Comparison of ENCODE assay signal across 1 cellular context in genomic region chr2:21118302-21118920, GRCh38.
TF ChIP-seq lines count a peak whose summit lies in the region.

No MANE protein-coding gene starts in this region.

TF ChIP-seq in HepG2, 621 proteins besides CTCF, POLR2A, EP300 and RAD21 (continued from another document and continues in another):
- TF ChIP-seq PRDM15 (CRISPR knock-in tag; IDR thresholded peaks at IDR 0.05), result no peak
- TF ChIP-seq SAP130 (CRISPR knock-in tag; IDR thresholded peaks at IDR 0.05; ENCODE audit: low read depth), result peak; percentile 49; the same call in 1 of the 2 replicates
- no peak for TF ChIP-seq ZNF543 (CRISPR knock-in tag; IDR thresholded peaks at IDR 0.05)
- TF ChIP-seq ZNF746 (CRISPR knock-in tag; IDR thresholded peaks at IDR 0.05), result no peak
- TF ChIP-seq TARDBP (CRISPR knock-in tag; IDR thresholded peaks at IDR 0.05), result no peak
- no peak for TF ChIP-seq ZNF143 (CRISPR knock-in tag; IDR thresholded peaks at IDR 0.05)
- TF ChIP-seq ETS1 (CRISPR knock-in tag; IDR thresholded peaks at IDR 0.05), result no peak
- TF ChIP-seq HCFC1 (IDR thresholded peaks at IDR 0.05; ENCODE audit: low read depth, low read length), result no peak
- peak; percentile 35; the same call in 1 of the 2 replicates for TF ChIP-seq THRA (CRISPR knock-in tag; IDR thresholded peaks at IDR 0.05; ENCODE audit: borderline replicate concordance)
- TF ChIP-seq NAIF1 (CRISPR knock-in tag; IDR thresholded peaks at IDR 0.05; ENCODE audit: borderline replicate concordance), result no peak
- TF ChIP-seq, protein P1, sequence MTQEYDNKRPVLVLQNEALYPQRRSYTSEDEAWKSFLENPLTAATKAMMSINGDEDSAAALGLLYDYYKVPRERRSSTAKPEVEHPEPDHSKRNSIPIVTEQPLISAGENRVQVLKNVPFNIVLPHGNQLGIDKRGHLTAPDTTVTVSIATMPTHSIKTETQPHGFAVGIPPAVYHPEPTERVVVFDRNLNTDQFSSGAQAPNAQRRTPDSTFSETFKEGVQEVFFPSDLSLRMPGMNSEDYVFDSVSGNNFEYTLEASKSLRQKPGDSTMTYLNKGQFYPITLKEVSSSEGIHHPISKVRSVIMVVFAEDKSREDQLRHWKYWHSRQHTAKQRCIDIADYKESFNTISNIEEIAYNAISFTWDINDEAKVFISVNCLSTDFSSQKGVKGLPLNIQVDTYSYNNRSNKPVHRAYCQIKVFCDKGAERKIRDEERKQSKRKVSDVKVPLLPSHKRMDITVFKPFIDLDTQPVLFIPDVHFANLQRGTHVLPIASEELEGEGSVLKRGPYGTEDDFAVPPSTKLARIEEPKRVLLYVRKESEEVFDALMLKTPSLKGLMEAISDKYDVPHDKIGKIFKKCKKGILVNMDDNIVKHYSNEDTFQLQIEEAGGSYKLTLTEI (CRISPR knock-in tag; conservative IDR thresholded peaks at IDR 0.05), result no peak
- no peak for TF ChIP-seq TGIF2 (CRISPR knock-in tag; IDR thresholded peaks at IDR 0.05)
- peak; percentile 25; the same call in 1 of the 2 replicates for TF ChIP-seq GATAD2A (CRISPR knock-in tag; IDR thresholded peaks at IDR 0.05)
- TF ChIP-seq GZF1 (CRISPR knock-in tag; IDR thresholded peaks at IDR 0.05), result no peak
- TF ChIP-seq ZFP82 (CRISPR knock-in tag; IDR thresholded peaks at IDR 0.05; ENCODE audit: borderline replicate concordance), result no peak
- TF ChIP-seq ZNF468 (CRISPR knock-in tag; IDR thresholded peaks at IDR 0.05), result no peak
- TF ChIP-seq MEIS1 (CRISPR knock-in tag; IDR thresholded peaks at IDR 0.05; ENCODE audit: borderline replicate concordance), result 0 out of 2 replicates have a peak, but pooled peaks have one; percentile 46
- TF ChIP-seq, protein P2, sequence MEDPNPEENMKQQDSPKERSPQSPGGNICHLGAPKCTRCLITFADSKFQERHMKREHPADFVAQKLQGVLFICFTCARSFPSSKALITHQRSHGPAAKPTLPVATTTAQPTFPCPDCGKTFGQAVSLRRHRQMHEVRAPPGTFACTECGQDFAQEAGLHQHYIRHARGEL (CRISPR knock-in tag; IDR thresholded peaks at IDR 0.05), result no peak
- TF ChIP-seq ZNF225 (CRISPR knock-in tag; IDR thresholded peaks at IDR 0.05), result no peak
- TF ChIP-seq PHF5A (CRISPR knock-in tag; IDR thresholded peaks at IDR 0.05; ENCODE audit: low read depth, unreplicated experiment), result no peak
- TF ChIP-seq ZNF558 (CRISPR knock-in tag; IDR thresholded peaks at IDR 0.05; ENCODE audit: borderline replicate concordance), result no peak
- no peak for TF ChIP-seq ZNF501 (CRISPR knock-in tag; IDR thresholded peaks at IDR 0.05)
- TF ChIP-seq, protein P3, sequence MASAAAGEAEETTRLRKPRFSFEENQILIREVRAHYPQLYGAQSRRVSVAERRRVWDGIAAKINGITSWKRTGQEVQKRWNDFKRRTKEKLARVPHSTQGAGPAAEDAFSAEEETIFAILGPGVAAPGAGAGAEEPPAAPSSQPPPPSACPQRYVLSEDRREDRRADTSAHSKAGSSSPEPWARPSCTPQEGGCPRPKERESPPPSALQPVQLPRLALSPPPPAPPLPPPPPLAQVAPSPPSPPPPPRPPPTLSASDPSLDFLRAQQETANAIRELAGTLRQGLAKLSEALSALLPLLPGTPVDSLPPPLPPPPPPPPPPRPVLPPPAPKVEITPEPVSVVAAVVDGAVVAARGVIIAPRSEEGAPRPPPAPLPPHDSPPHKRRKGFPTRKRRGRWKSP (CRISPR knock-in tag; IDR thresholded peaks at IDR 0.05), result no peak
- no peak for TF ChIP-seq ZNF484 (CRISPR knock-in tag; IDR thresholded peaks at IDR 0.05; ENCODE audit: borderline replicate concordance, low read depth)
- TF ChIP-seq ZBTB34 (CRISPR knock-in tag; IDR thresholded peaks at IDR 0.05), result no peak
- TF ChIP-seq, protein P4, sequence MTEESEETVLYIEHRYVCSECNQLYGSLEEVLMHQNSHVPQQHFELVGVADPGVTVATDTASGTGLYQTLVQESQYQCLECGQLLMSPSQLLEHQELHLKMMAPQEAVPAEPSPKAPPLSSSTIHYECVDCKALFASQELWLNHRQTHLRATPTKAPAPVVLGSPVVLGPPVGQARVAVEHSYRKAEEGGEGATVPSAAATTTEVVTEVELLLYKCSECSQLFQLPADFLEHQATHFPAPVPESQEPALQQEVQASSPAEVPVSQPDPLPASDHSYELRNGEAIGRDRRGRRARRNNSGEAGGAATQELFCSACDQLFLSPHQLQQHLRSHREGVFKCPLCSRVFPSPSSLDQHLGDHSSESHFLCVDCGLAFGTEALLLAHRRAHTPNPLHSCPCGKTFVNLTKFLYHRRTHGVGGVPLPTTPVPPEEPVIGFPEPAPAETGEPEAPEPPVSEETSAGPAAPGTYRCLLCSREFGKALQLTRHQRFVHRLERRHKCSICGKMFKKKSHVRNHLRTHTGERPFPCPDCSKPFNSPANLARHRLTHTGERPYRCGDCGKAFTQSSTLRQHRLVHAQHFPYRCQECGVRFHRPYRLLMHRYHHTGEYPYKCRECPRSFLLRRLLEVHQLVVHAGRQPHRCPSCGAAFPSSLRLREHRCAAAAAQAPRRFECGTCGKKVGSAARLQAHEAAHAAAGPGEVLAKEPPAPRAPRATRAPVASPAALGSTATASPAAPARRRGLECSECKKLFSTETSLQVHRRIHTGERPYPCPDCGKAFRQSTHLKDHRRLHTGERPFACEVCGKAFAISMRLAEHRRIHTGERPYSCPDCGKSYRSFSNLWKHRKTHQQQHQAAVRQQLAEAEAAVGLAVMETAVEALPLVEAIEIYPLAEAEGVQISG (CRISPR knock-in tag; IDR thresholded peaks at IDR 0.05), result no peak
- no peak for TF ChIP-seq FOSL1 (CRISPR knock-in tag; IDR thresholded peaks at IDR 0.05; ENCODE audit: borderline replicate concordance)
- no peak for TF ChIP-seq ZNF703 (CRISPR knock-in tag; IDR thresholded peaks at IDR 0.05; ENCODE audit: borderline replicate concordance)
- no peak for TF ChIP-seq CENPT (CRISPR knock-in tag; IDR thresholded peaks at IDR 0.05; ENCODE audit: low read depth)
- TF ChIP-seq LCORL (IDR thresholded peaks at IDR 0.05), result no peak
- TF ChIP-seq LCORL (CRISPR knock-in tag; IDR thresholded peaks at IDR 0.05), result no peak
- no peak for TF ChIP-seq ZC3H4 (CRISPR knock-in tag; IDR thresholded peaks at IDR 0.05; ENCODE audit: borderline replicate concordance)
- no peak for TF ChIP-seq ZNF615 (CRISPR knock-in tag; IDR thresholded peaks at IDR 0.05; ENCODE audit: borderline replicate concordance)
- no peak for TF ChIP-seq ZNF567 (CRISPR knock-in tag; IDR thresholded peaks at IDR 0.05; ENCODE audit: borderline replicate concordance)
- TF ChIP-seq, protein P5, sequence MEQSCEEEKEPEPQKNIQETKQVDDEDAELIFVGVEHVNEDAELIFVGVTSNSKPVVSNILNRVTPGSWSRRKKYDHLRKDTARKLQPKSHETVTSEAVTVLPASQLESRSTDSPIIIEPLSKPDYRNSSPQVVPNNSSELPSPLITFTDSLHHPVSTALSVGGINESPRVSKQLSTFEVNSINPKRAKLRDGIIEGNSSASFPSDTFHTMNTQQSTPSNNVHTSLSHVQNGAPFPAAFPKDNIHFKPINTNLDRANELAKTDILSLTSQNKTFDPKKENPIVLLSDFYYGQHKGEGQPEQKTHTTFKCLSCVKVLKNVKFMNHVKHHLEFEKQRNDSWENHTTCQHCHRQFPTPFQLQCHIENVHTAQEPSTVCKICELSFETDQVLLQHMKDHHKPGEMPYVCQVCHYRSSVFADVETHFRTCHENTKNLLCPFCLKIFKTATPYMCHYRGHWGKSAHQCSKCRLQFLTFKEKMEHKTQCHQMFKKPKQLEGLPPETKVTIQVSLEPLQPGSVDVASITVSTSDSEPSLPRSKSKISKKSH (CRISPR knock-in tag; IDR thresholded peaks at IDR 0.05; ENCODE audit: borderline replicate concordance), result no peak
- TF ChIP-seq, protein P6, sequence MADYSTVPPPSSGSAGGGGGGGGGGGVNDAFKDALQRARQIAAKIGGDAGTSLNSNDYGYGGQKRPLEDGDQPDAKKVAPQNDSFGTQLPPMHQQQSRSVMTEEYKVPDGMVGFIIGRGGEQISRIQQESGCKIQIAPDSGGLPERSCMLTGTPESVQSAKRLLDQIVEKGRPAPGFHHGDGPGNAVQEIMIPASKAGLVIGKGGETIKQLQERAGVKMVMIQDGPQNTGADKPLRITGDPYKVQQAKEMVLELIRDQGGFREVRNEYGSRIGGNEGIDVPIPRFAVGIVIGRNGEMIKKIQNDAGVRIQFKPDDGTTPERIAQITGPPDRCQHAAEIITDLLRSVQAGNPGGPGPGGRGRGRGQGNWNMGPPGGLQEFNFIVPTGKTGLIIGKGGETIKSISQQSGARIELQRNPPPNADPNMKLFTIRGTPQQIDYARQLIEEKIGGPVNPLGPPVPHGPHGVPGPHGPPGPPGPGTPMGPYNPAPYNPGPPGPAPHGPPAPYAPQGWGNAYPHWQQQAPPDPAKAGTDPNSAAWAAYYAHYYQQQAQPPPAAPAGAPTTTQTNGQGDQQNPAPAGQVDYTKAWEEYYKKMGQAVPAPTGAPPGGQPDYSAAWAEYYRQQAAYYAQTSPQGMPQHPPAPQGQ (CRISPR knock-in tag; IDR thresholded peaks at IDR 0.05; ENCODE audit: borderline replicate concordance), result no peak
- no peak for TF ChIP-seq HDAC6 (IDR thresholded peaks at IDR 0.05; ENCODE audit: low read depth, low read length)
- TF ChIP-seq, protein P7, sequence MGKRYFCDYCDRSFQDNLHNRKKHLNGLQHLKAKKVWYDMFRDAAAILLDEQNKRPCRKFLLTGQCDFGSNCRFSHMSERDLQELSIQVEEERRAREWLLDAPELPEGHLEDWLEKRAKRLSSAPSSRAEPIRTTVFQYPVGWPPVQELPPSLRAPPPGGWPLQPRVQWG (CRISPR knock-in tag; IDR thresholded peaks at IDR 0.05; ENCODE audit: borderline replicate concordance, low read depth), result no peak
- no peak for TF ChIP-seq SNAPC2 (CRISPR knock-in tag; IDR thresholded peaks at IDR 0.05)
- TF ChIP-seq HHEX (CRISPR knock-in tag; IDR thresholded peaks at IDR 0.05), result no peak
- TF ChIP-seq ZNF75D (CRISPR knock-in tag; IDR thresholded peaks at IDR 0.05; ENCODE audit: borderline replicate concordance), result no peak
- peak in 1 of 2 experiments; percentile 69; a peak in 2 of 4 replicates for TF ChIP-seq KLF16 (CRISPR knock-in tag; IDR thresholded peaks at IDR 0.05)
- TF ChIP-seq, protein P8, sequence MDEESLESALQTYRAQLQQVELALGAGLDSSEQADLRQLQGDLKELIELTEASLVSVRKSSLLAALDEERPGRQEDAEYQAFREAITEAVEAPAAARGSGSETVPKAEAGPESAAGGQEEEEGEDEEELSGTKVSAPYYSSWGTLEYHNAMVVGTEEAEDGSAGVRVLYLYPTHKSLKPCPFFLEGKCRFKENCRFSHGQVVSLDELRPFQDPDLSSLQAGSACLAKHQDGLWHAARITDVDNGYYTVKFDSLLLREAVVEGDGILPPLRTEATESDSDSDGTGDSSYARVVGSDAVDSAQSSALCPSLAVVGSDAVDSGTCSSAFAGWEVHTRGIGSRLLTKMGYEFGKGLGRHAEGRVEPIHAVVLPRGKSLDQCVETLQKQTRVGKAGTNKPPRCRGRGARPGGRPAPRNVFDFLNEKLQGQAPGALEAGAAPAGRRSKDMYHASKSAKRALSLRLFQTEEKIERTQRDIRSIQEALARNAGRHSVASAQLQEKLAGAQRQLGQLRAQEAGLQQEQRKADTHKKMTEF (CRISPR knock-in tag; IDR thresholded peaks at IDR 0.05), result peak; percentile 55; the same call in 1 of the 2 replicates
- TF ChIP-seq MTA3 (CRISPR knock-in tag; IDR thresholded peaks at IDR 0.05), result no peak
- TF ChIP-seq ZFP90 (CRISPR knock-in tag; IDR thresholded peaks at IDR 0.05; ENCODE audit: borderline replicate concordance), result no peak
- no peak for TF ChIP-seq ZNF235 (CRISPR knock-in tag; IDR thresholded peaks at IDR 0.05; ENCODE audit: borderline replicate concordance)
